6 cellular contexts compared by ENCODE assay signal in genomic region chr13:71018544-71018943, GRCh38.
"Had no signal": no experiment of that assay in that cellular context is flagged by ENCODE, and none has a peak within 500 bp of the region (broad histone marks: within the 10 kb centered on the region; RNA-seq: fewer than 3 reads in every experiment).

No MANE protein-coding gene starts in this region.

- H2AFZ ChIP-seq: GM23338 had no signal

- DNase-seq: H9, HCEC 1CT, IMR-90, KG1 had no signal

- ATAC-seq: GM23338, K562 had no signal

- H3K4me3 ChIP-seq: GM23338, K562 had no signal

- H3K4me2 ChIP-seq: GM23338 had no signal
